1 cellular context compared by ENCODE assay signal in the genomic region with DNA sequence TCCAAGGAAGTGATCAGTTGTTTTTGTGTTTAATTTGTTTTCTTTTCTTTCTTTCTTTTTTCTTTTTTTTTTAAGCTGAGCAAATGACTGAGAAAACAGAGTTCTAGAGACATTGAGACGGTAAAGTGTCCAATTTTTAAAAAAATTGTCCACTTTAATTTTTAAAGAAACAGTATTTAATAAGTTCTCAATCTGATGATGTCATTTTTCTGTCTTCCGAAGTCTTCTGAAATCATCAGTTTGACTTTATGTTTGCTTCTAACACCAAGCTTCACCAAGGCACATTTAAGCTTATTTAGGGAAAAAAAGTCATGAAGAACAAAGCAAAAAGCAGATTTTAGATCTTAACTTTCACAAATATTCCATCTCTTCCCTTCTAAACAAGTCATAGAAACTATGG.
TF ChIP-seq lines count a peak whose summit lies in the region.

No MANE protein-coding gene starts in this region.

TF ChIP-seq in HepG2, 621 proteins besides CTCF, POLR2A, EP300 and RAD21 (continued from another document):
- TF ChIP-seq, protein P1, sequence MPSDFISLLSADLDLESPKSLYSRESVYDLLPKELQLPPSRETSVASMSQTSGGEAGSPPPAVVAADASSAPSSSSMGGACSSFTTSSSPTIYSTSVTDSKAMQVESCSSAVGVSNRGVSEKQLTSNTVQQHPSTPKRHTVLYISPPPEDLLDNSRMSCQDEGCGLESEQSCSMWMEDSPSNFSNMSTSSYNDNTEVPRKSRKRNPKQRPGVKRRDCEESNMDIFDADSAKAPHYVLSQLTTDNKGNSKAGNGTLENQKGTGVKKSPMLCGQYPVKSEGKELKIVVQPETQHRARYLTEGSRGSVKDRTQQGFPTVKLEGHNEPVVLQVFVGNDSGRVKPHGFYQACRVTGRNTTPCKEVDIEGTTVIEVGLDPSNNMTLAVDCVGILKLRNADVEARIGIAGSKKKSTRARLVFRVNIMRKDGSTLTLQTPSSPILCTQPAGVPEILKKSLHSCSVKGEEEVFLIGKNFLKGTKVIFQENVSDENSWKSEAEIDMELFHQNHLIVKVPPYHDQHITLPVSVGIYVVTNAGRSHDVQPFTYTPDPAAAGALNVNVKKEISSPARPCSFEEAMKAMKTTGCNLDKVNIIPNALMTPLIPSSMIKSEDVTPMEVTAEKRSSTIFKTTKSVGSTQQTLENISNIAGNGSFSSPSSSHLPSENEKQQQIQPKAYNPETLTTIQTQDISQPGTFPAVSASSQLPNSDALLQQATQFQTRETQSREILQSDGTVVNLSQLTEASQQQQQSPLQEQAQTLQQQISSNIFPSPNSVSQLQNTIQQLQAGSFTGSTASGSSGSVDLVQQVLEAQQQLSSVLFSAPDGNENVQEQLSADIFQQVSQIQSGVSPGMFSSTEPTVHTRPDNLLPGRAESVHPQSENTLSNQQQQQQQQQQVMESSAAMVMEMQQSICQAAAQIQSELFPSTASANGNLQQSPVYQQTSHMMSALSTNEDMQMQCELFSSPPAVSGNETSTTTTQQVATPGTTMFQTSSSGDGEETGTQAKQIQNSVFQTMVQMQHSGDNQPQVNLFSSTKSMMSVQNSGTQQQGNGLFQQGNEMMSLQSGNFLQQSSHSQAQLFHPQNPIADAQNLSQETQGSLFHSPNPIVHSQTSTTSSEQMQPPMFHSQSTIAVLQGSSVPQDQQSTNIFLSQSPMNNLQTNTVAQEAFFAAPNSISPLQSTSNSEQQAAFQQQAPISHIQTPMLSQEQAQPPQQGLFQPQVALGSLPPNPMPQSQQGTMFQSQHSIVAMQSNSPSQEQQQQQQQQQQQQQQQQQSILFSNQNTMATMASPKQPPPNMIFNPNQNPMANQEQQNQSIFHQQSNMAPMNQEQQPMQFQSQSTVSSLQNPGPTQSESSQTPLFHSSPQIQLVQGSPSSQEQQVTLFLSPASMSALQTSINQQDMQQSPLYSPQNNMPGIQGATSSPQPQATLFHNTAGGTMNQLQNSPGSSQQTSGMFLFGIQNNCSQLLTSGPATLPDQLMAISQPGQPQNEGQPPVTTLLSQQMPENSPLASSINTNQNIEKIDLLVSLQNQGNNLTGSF (CRISPR knock-in tag; IDR thresholded peaks at IDR 0.05): no peak
